In genomic region chr19:2362970-2363300, GRCh38 we compare ENCODE assay signal across 2 cellular contexts.
TF ChIP-seq lines count a peak whose summit lies in the region.

No MANE protein-coding gene starts in this region.

TF ChIP-seq in HEK293, 187 proteins besides CTCF, POLR2A, EP300 and RAD21:
- 0 out of 2 replicates have a peak, but pooled peaks have one; percentile 2 for TF ChIP-seq ZNF433 (tag by site-specific recombination; IDR thresholded peaks at IDR 0.05; ENCODE audit: low read depth)
- no peak for TF ChIP-seq ZNF560 (tag by site-specific recombination; IDR thresholded peaks at IDR 0.05; ENCODE audit: borderline replicate concordance)
- TF ChIP-seq, protein P1, sequence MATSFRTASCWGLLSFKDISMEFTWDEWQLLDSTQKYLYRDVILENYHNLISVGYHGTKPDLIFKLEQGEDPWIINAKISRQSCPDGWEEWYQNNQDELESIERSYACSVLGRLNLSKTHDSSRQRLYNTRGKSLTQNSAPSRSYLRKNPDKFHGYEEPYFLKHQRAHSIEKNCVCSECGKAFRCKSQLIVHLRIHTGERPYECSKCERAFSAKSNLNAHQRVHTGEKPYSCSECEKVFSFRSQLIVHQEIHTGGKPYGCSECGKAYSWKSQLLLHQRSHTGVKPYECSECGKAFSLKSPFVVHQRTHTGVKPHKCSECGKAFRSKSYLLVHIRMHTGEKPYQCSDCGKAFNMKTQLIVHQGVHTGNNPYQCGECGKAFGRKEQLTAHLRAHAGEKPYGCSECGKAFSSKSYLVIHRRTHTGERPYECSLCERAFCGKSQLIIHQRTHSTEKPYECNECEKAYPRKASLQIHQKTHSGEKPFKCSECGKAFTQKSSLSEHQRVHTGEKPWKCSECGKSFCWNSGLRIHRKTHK (tag by site-specific recombination; IDR thresholded peaks at IDR 0.05) = no peak
- TF ChIP-seq, protein P2, sequence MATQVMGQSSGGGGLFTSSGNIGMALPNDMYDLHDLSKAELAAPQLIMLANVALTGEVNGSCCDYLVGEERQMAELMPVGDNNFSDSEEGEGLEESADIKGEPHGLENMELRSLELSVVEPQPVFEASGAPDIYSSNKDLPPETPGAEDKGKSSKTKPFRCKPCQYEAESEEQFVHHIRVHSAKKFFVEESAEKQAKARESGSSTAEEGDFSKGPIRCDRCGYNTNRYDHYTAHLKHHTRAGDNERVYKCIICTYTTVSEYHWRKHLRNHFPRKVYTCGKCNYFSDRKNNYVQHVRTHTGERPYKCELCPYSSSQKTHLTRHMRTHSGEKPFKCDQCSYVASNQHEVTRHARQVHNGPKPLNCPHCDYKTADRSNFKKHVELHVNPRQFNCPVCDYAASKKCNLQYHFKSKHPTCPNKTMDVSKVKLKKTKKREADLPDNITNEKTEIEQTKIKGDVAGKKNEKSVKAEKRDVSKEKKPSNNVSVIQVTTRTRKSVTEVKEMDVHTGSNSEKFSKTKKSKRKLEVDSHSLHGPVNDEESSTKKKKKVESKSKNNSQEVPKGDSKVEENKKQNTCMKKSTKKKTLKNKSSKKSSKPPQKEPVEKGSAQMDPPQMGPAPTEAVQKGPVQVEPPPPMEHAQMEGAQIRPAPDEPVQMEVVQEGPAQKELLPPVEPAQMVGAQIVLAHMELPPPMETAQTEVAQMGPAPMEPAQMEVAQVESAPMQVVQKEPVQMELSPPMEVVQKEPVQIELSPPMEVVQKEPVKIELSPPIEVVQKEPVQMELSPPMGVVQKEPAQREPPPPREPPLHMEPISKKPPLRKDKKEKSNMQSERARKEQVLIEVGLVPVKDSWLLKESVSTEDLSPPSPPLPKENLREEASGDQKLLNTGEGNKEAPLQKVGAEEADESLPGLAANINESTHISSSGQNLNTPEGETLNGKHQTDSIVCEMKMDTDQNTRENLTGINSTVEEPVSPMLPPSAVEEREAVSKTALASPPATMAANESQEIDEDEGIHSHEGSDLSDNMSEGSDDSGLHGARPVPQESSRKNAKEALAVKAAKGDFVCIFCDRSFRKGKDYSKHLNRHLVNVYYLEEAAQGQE (tag by site-specific recombination; IDR thresholded peaks at IDR 0.05) = no peak
- TF ChIP-seq ZBTB48 (tag by site-specific recombination; IDR thresholded peaks at IDR 0.05) = no peak
- TF ChIP-seq, protein P3, sequence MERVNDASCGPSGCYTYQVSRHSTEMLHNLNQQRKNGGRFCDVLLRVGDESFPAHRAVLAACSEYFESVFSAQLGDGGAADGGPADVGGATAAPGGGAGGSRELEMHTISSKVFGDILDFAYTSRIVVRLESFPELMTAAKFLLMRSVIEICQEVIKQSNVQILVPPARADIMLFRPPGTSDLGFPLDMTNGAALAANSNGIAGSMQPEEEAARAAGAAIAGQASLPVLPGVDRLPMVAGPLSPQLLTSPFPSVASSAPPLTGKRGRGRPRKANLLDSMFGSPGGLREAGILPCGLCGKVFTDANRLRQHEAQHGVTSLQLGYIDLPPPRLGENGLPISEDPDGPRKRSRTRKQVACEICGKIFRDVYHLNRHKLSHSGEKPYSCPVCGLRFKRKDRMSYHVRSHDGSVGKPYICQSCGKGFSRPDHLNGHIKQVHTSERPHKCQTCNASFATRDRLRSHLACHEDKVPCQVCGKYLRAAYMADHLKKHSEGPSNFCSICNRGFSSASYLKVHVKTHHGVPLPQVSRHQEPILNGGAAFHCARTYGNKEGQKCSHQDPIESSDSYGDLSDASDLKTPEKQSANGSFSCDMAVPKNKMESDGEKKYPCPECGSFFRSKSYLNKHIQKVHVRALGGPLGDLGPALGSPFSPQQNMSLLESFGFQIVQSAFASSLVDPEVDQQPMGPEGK (tag by site-specific recombination; IDR thresholded peaks at IDR 0.05) = no peak
- no peak for TF ChIP-seq ZNF449 (tag by site-specific recombination; IDR thresholded peaks at IDR 0.05)
- TF ChIP-seq SALL2 (tag by site-specific recombination; IDR thresholded peaks at IDR 0.05; ENCODE audit: borderline replicate concordance) = no peak

TF ChIP-seq in H1, 55 proteins besides CTCF, POLR2A, EP300 and RAD21:
- TF ChIP-seq EGR1 (IDR thresholded peaks at IDR 0.05; ENCODE audit: borderline replicate concordance, low read depth, low read length) = no peak
- TF ChIP-seq TAF1 (IDR thresholded peaks at IDR 0.05; ENCODE audit: low read depth, low read length) = no peak
- no peak for TF ChIP-seq JUND (IDR thresholded peaks at IDR 0.05; ENCODE audit: low read length)
- no peak for TF ChIP-seq BACH1 (IDR thresholded peaks at IDR 0.05; ENCODE audit: low read length)
- TF ChIP-seq CTBP2 (IDR thresholded peaks at IDR 0.05; ENCODE audit: borderline replicate concordance, insufficient read depth, insufficient read length, low read length) = no peak
